In genomic region chr7:106196460-106197021, GRCh38 we compare ENCODE assay signal across 1 cellular context.
TF ChIP-seq lines count a peak whose summit lies in the region.

No MANE protein-coding gene starts in this region.

TF ChIP-seq in HepG2, 621 proteins besides CTCF, POLR2A, EP300 and RAD21 (continued from another document and continues in another):
- TF ChIP-seq AHDC1 (CRISPR knock-in tag; IDR thresholded peaks at IDR 0.05; ENCODE audit: borderline replicate concordance), result no peak; the same call in 1 of the 2 replicates
- peak; percentile 64; the same call in 1 of the 2 replicates for TF ChIP-seq GFI1 (CRISPR knock-in tag; IDR thresholded peaks at IDR 0.05; ENCODE audit: borderline replicate concordance)
- peak; percentile 42; the same call in 1 of the 2 replicates for TF ChIP-seq HNF4G (IDR thresholded peaks at IDR 0.05; ENCODE audit: borderline replicate concordance, low read depth, low read length)
- TF ChIP-seq HNF4G (CRISPR knock-in tag; IDR thresholded peaks at IDR 0.05; ENCODE audit: borderline replicate concordance, low read depth), result no peak
- no peak for TF ChIP-seq KDM5A (IDR thresholded peaks at IDR 0.05; ENCODE audit: borderline replicate concordance, low read length)
- no peak for TF ChIP-seq RFX1 (IDR thresholded peaks at IDR 0.05)
- no peak for TF ChIP-seq ESRRA (CRISPR knock-in tag; IDR thresholded peaks at IDR 0.05; ENCODE audit: low read depth)
- TF ChIP-seq TERF1 (CRISPR knock-in tag; IDR thresholded peaks at IDR 0.05), result no peak
- TF ChIP-seq GATAD2A (CRISPR knock-in tag; IDR thresholded peaks at IDR 0.05), result peak; percentile 49
- TF ChIP-seq ISX (CRISPR knock-in tag; conservative IDR thresholded peaks at IDR 0.05), result no peak
- 0 out of 2 replicates have a peak, but pooled peaks have one; percentile 61 for TF ChIP-seq RERE (CRISPR knock-in tag; IDR thresholded peaks at IDR 0.05; ENCODE audit: low read depth)
- TF ChIP-seq RBM22 (optimal IDR thresholded peaks at IDR 0.05; ENCODE audit: low read length), result no peak
- TF ChIP-seq ZSCAN21 (CRISPR knock-in tag; IDR thresholded peaks at IDR 0.05; ENCODE audit: borderline replicate concordance), result no peak
- TF ChIP-seq NR2C2 (CRISPR knock-in tag; IDR thresholded peaks at IDR 0.05; ENCODE audit: borderline replicate concordance), result peak; percentile 27; the same call in 1 of the 2 replicates
- TF ChIP-seq SNAPC5 (CRISPR knock-in tag; IDR thresholded peaks at IDR 0.05; ENCODE audit: borderline replicate concordance), result no peak
- TF ChIP-seq ZNF580 (CRISPR knock-in tag; IDR thresholded peaks at IDR 0.05; ENCODE audit: borderline replicate concordance, low read depth), result no peak
- peak; percentile 81; the same call in 1 of the 2 replicates for TF ChIP-seq TBX3 (IDR thresholded peaks at IDR 0.05; ENCODE audit: borderline replicate concordance)
- no peak for TF ChIP-seq SOX13 (IDR thresholded peaks at IDR 0.05)
- TF ChIP-seq SOX13 (CRISPR knock-in tag; conservative IDR thresholded peaks at IDR 0.05 in 1 of 2, IDR thresholded peaks at IDR 0.05 in 1 of 2), result no peak; a peak in 1 of 4 replicates
- 0 out of 2 replicates have a peak, but pooled peaks have one; percentile 20 for TF ChIP-seq CREM (IDR thresholded peaks at IDR 0.05)
- TF ChIP-seq CREM (CRISPR knock-in tag; IDR thresholded peaks at IDR 0.05), result no peak
- TF ChIP-seq FOXJ3 (CRISPR knock-in tag; IDR thresholded peaks at IDR 0.05; ENCODE audit: borderline replicate concordance), result peak; percentile 45; the same call in 1 of the 2 replicates
- TF ChIP-seq HIC2 (CRISPR knock-in tag; IDR thresholded peaks at IDR 0.05; ENCODE audit: low read depth), result no peak
- no peak for TF ChIP-seq ZFP82 (CRISPR knock-in tag; IDR thresholded peaks at IDR 0.05; ENCODE audit: borderline replicate concordance)
- TF ChIP-seq FOXP4 (CRISPR knock-in tag; IDR thresholded peaks at IDR 0.05), result peak; percentile 55
- TF ChIP-seq ZSCAN9 (CRISPR knock-in tag; IDR thresholded peaks at IDR 0.05; ENCODE audit: borderline replicate concordance), result no peak
- peak; percentile 68 for TF ChIP-seq NCOR1 (IDR thresholded peaks at IDR 0.05; ENCODE audit: borderline replicate concordance, low read length)
- TF ChIP-seq MED13 (CRISPR knock-in tag; IDR thresholded peaks at IDR 0.05), result no peak
- no peak for TF ChIP-seq KIAA2018 (CRISPR knock-in tag; IDR thresholded peaks at IDR 0.05; ENCODE audit: borderline replicate concordance)
